Comparison of ENCODE assay signal across 9 cellular contexts in genomic region chr3:17913349-17913748, GRCh38.
"Had no signal": no experiment of that assay in that cellular context is flagged by ENCODE, and none has a peak within 500 bp of the region (broad histone marks: within the 10 kb centered on the region; RNA-seq: fewer than 3 reads in every experiment).

No MANE protein-coding gene starts in this region.

- H3K36me3 ChIP-seq: HAP-1 had no signal

- H3K4me3 ChIP-seq: GM23248, HAP-1, K562 had no signal

- H2AFZ ChIP-seq: GM23248 had no signal

- H3K9me3 ChIP-seq: HAP-1 had no signal

- H3K9ac ChIP-seq: GM23248 had no signal

- H3K4me1 ChIP-seq: HAP-1 had no signal

- H3K27ac ChIP-seq: GM23248, HL-60 had no signal

- DNase-seq: GM23248, GOT3, H7, HFFc6, Karpas-422, KG1 had no signal
